ENCODE assay signal across 6 cellular contexts in genomic region chr12:90149453-90149852, GRCh38.
"Had no signal": no experiment of that assay in that cellular context is flagged by ENCODE, and none has a peak within 500 bp of the region (broad histone marks: within the 10 kb centered on the region; RNA-seq: fewer than 3 reads in every experiment).

No MANE protein-coding gene starts in this region.

- H3K4me1 Mint-ChIP-seq: IgD-negative memory B cell had no signal

- H3K9ac ChIP-seq: KMS-11 had no signal

- H3K4me3 Mint-ChIP-seq: IgD-negative memory B cell had no signal

- DNase-seq: KBM-7, KG1 had no signal

- H3K27ac Mint-ChIP-seq: IgD-negative memory B cell had no signal

- H3K27ac ChIP-seq: HL-60, KMS-11 had no signal

- H3K9me3 Mint-ChIP-seq: IgD-negative memory B cell had no signal

- H3K27me3 Mint-ChIP-seq: IgD-negative memory B cell had no signal

- FAIRE-seq: HTR-8/SVneo had no signal

- H3K4me2 ChIP-seq: KMS-11 had no signal
